16 cellular contexts compared by ENCODE assay signal in genomic region chr11:19913893-19914249, GRCh38.
A peak's percentile ranks its signal among the peaks of the same experiment; 100 is the strongest.
DNase-seq lines count a peak whose midpoint lies in the region; ATAC-seq and TF ChIP-seq lines count a peak whose summit lies in the region.
"Had no signal": no experiment of that assay in that cellular context is flagged by ENCODE, and none has a peak within 500 bp of the region (broad histone marks: within the 10 kb centered on the region; RNA-seq: fewer than 3 reads in every experiment).

No MANE protein-coding gene starts in this region.

- 67% methylated on average over 3 of the region's 3 CpGs for WGBS in right cardiac atrium

- no peak for TF ChIP-seq CTCF in right atrium auricular region (IDR thresholded peaks at IDR 0.05)
- no peak for TF ChIP-seq CTCF in WTC11 (IDR thresholded peaks at IDR 0.05)
- TF ChIP-seq CTCF in nephron (IDR thresholded peaks at IDR 0.05; ENCODE audit: unreplicated experiment in 3 of 3) = no peak
- TF ChIP-seq CTCF in type B pancreatic cell (conservative IDR thresholded peaks at IDR 0.05) = no peak

- H3K36me3 ChIP-seq in right atrium auricular region = no peaks in the 10 kb centered on the region
- H3K36me3 ChIP-seq: BLaER1 had no signal

- H3K36me3 Mint-ChIP-seq in WTC11 (peaks cover 16% of the 10 kb centered on the region), nephron (ENCODE audit: low read depth) (no peaks in the 10 kb centered on the region), type B pancreatic cell (peaks cover 12% of the 10 kb centered on the region)
- H3K36me3 Mint-ChIP-seq: CD8-positive, alpha-beta T cell had no signal

- no peak overlapping the region for H3K4me3 ChIP-seq in right atrium auricular region
- H3K4me3 ChIP-seq in right cardiac atrium (ENCODE audit: low read length) = no peak overlapping the region
- H3K4me3 ChIP-seq: BLaER1 had no signal

- DNase-seq in right atrium auricular region (ENCODE audit: low spot score) = no peak
- no peak for DNase-seq in right cardiac atrium
- no peak for DNase-seq in WTC11 (ENCODE audit: low spot score)
- DNase-seq in type B pancreatic cell (ENCODE audit: extremely low spot score, unreplicated experiment) = no peak
- DNase-seq in activated CD4-positive, CD25-positive, alpha-beta regulatory T cell (lab: John Stamatoyannopoulos, UW) = no peak
- DNase-seq in LoVo (ENCODE audit: low spot score) = no peak
- DNase-seq: CD8-positive, alpha-beta T cell; NCI-H1105 treated with DMSO at 0.1 percent for 48 hours; NCI-H1694 treated with DMSO at 0.1 percent for 48 hours; NCI-H748 treated with DMSO at 0.1 percent for 48 hours; RPMI8226; SIG-M5 had no signal

- H3K27me3 ChIP-seq in right atrium auricular region = no peaks in the 10 kb centered on the region
- no peaks in the 10 kb centered on the region for H3K27me3 ChIP-seq in right cardiac atrium (ENCODE audit: control insufficient read depth, insufficient read depth)
- H3K27me3 ChIP-seq: BLaER1 had no signal

- H3K27ac Mint-ChIP-seq in WTC11 (peak overlapping the region; percentile 61), nephron (peak overlapping the region; percentile 71 to 94 (median 81)), type B pancreatic cell (no peak overlapping the region)
- H3K27ac Mint-ChIP-seq: CD8-positive, alpha-beta T cell had no signal

- intact Hi-C loops in right cardiac atrium (cut with DNase I) = no loop called here

- H3K4me3 Mint-ChIP-seq in WTC11 = no peak overlapping the region
- peak overlapping the region in 1 of 3 experiments; percentile 21 for H3K4me3 Mint-ChIP-seq in nephron
- peak overlapping the region; percentile 40 for H3K4me3 Mint-ChIP-seq in type B pancreatic cell
- H3K4me3 Mint-ChIP-seq: CD8-positive, alpha-beta T cell had no signal

- ATAC-seq in right cardiac atrium = no peak
- no peak for ATAC-seq in WTC11
- no peak for ATAC-seq in GM21825 (IDR thresholded peaks at IDR 0.05; ENCODE audit: unreplicated experiment)
- ATAC-seq: CD8-positive, alpha-beta T cell had no signal

- POLR2A ChIA-PET in WTC11 (lab: Charles Lee) = no interaction called here

- H3K27me3 Mint-ChIP-seq in WTC11 (ENCODE audit: low read depth) = no peaks in the 10 kb centered on the region
- H3K27me3 Mint-ChIP-seq in nephron (ENCODE audit: low read depth) = no peaks in the 10 kb centered on the region
- no peaks in the 10 kb centered on the region for H3K27me3 Mint-ChIP-seq in type B pancreatic cell

- peaks cover 39% of the 10 kb centered on the region for H3K4me1 Mint-ChIP-seq in WTC11
- peaks cover 57% of the 10 kb centered on the region for H3K4me1 Mint-ChIP-seq in nephron
- peaks cover 28% of the 10 kb centered on the region for H3K4me1 Mint-ChIP-seq in type B pancreatic cell (ENCODE audit: unreplicated experiment)

- H3K27ac ChIP-seq in right atrium auricular region = peak overlapping the region; percentile 46 to 61
- H3K27ac ChIP-seq in right cardiac atrium (ENCODE audit: low read length) = no peak overlapping the region
- H3K27ac ChIP-seq: BLaER1, HL-60 had no signal

- CTCF ChIA-PET in WTC11 (lab: Charles Lee) = interaction anchor here (1.3 kb wide), 1 partner anchor 214 kb away, joined by 4 read pairs; no protein-coding TSS in a partner anchor

- H3K4me1 ChIP-seq in right atrium auricular region = peaks cover 0 to 28% of the 10 kb centered on the region in 2 donors
- H3K4me1 ChIP-seq in right cardiac atrium (ENCODE audit: control insufficient read depth, insufficient read depth, low read length) = peaks cover 2% of the 10 kb centered on the region
- H3K4me1 ChIP-seq: BLaER1 had no signal

- H3K9me3 ChIP-seq in right atrium auricular region (no peaks in the 10 kb centered on the region), right cardiac atrium (ENCODE audit: control insufficient read depth, low read length) (no peaks in the 10 kb centered on the region)
- H3K9me3 ChIP-seq: BLaER1 had no signal

- H3K9me3 Mint-ChIP-seq in WTC11 (no peaks in the 10 kb centered on the region), nephron (no peaks in the 10 kb centered on the region), type B pancreatic cell (no peaks in the 10 kb centered on the region)
- H3K9me3 Mint-ChIP-seq: CD8-positive, alpha-beta T cell had no signal

TF ChIP-seq in WTC11, 78 proteins besides CTCF, POLR2A, EP300 and RAD21:
- TF ChIP-seq SMAD4 (CRISPR knock-in tag; IDR thresholded peaks at IDR 0.05) (no peak), MYBL2 (CRISPR knock-in tag; IDR thresholded peaks at IDR 0.05) (no peak), E2F5 (CRISPR knock-in tag; IDR thresholded peaks at IDR 0.05) (no peak), JUN (CRISPR knock-in tag; IDR thresholded peaks at IDR 0.05) (no peak), NR2C2 (CRISPR knock-in tag; IDR thresholded peaks at IDR 0.05) (no peak), ZNF232 (CRISPR knock-in tag; IDR thresholded peaks at IDR 0.05) (no peak), FOXP1 (CRISPR knock-in tag; IDR thresholded peaks at IDR 0.05; ENCODE audit: borderline replicate concordance) (no peak), MXD4 (CRISPR knock-in tag; IDR thresholded peaks at IDR 0.05; ENCODE audit: borderline replicate concordance) (no peak), OVOL2 (CRISPR knock-in tag; IDR thresholded peaks at IDR 0.05; ENCODE audit: borderline replicate concordance) (no peak), CREB1 (CRISPR knock-in tag; IDR thresholded peaks at IDR 0.05) (no peak), NR1H2 (CRISPR knock-in tag; IDR thresholded peaks at IDR 0.05) (no peak), PRRX2 (CRISPR knock-in tag; IDR thresholded peaks at IDR 0.05) (no peak), ELF4 (CRISPR knock-in tag; IDR thresholded peaks at IDR 0.05; ENCODE audit: low read depth) (no peak), CBFB (CRISPR knock-in tag; IDR thresholded peaks at IDR 0.05; ENCODE audit: low read depth) (no peak), SP1 (CRISPR knock-in tag; conservative IDR thresholded peaks at IDR 0.05) (no peak), FOXJ3 (CRISPR knock-in tag; IDR thresholded peaks at IDR 0.05; ENCODE audit: borderline replicate concordance) (no peak), ATF1 (CRISPR knock-in tag; IDR thresholded peaks at IDR 0.05) (no peak)
- TF ChIP-seq, protein P1, sequence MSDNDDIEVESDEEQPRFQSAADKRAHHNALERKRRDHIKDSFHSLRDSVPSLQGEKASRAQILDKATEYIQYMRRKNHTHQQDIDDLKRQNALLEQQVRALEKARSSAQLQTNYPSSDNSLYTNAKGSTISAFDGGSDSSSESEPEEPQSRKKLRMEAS (CRISPR knock-in tag; IDR thresholded peaks at IDR 0.05) = no peak
- TF ChIP-seq, protein P2, sequence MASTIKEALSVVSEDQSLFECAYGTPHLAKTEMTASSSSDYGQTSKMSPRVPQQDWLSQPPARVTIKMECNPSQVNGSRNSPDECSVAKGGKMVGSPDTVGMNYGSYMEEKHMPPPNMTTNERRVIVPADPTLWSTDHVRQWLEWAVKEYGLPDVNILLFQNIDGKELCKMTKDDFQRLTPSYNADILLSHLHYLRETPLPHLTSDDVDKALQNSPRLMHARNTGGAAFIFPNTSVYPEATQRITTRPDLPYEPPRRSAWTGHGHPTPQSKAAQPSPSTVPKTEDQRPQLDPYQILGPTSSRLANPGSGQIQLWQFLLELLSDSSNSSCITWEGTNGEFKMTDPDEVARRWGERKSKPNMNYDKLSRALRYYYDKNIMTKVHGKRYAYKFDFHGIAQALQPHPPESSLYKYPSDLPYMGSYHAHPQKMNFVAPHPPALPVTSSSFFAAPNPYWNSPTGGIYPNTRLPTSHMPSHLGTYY (CRISPR knock-in tag; IDR thresholded peaks at IDR 0.05) = no peak
- TF ChIP-seq, protein P3, sequence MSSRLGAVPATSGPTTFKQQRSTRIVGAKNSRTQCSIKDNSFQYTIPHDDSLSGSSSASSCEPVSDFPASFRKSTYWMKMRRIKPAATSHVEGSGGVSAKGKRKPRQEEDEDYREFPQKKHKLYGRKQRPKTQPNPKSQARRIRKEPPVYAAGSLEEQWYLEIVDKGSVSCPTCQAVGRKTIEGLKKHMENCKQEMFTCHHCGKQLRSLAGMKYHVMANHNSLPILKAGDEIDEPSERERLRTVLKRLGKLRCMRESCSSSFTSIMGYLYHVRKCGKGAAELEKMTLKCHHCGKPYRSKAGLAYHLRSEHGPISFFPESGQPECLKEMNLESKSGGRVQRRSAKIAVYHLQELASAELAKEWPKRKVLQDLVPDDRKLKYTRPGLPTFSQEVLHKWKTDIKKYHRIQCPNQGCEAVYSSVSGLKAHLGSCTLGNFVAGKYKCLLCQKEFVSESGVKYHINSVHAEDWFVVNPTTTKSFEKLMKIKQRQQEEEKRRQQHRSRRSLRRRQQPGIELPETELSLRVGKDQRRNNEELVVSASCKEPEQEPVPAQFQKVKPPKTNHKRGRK (CRISPR knock-in tag; IDR thresholded peaks at IDR 0.05; ENCODE audit: borderline replicate concordance) = no peak
TF ChIP-seq in WTC11: peak in this region for 0.
